9 cellular contexts compared by ENCODE assay signal in the genomic region with DNA sequence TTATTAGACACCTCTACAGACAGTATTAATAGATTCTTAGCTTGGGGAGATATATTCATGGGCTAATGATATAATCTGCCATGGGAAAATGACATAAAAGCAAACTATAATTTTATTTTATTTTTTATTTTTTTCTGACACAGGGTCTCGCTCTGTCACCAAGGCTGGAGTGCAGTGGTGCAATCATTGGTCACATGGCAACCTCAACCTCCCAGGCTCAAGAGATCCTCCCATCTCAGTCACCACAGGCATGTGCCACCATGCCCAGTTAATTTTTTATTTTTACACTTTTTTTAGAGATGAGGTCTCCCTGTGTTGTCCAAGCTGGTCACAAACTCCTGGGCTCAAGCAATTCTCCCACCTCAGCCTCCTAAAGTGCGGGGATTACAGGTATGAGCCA. TPM values are rescaled to one million over a fixed set of nuclear protein-coding genes. Genes with fewer than 3 reads are reported as not detected.
A peak's percentile ranks its signal among the peaks of the same experiment; 100 is the strongest.
DNase-seq lines count a peak whose midpoint lies in the region; ATAC-seq and TF ChIP-seq lines count a peak whose summit lies in the region.
"Had no signal": no experiment of that assay in that cellular context is flagged by ENCODE, and none has a peak within 500 bp of the region (broad histone marks: within the 10 kb centered on the region; RNA-seq: fewer than 3 reads in every experiment).

No MANE protein-coding gene starts in this region.

- ATAC-seq in HG03175 (IDR thresholded peaks at IDR 0.05; ENCODE audit: unreplicated experiment) (peak; percentile 33), GM23338 (no peak), GM18505 (IDR thresholded peaks at IDR 0.05; ENCODE audit: unreplicated experiment) (no peak)

- H3F3A ChIP-seq in GM23338 (replicated peaks; ENCODE audit: low read depth) = no peaks in the 10 kb centered on the region

- H3K9me3 ChIP-seq in skeletal muscle satellite cell (replicated peaks; ENCODE audit: low read length) = no peaks in the 10 kb centered on the region
- H3K9me3 ChIP-seq in Caco-2 = no peaks in the 10 kb centered on the region

- POLR2A ChIA-PET in RWPE1 (lab: Yijun Ruan, JAX; ENCODE audit: low non-redundant PET) = no interaction called here
- POLR2A ChIA-PET in Caco-2 (lab: Charles Lee) = interaction anchor here (0.6 kb wide), 1 partner anchor 161 kb away, joined by 3 read pairs; no protein-coding TSS in a partner anchor

- H3K4me3 Mint-ChIP-seq in GM23338 (no peak overlapping the region), Caco-2 (ENCODE audit: unreplicated experiment) (no peak overlapping the region)

- peak overlapping the region; percentile 71 for H3K4me2 ChIP-seq in skeletal muscle satellite cell (ENCODE audit: low read length)
- H3K4me2 ChIP-seq in GM23338 = no peak overlapping the region

- no TSS peak for BruUV-seq in Caco-2 (replicated peaks; lab: Mats Ljungman, UMichigan)

- no peaks in the 10 kb centered on the region for H3K27me3 ChIP-seq in skeletal muscle satellite cell (ENCODE audit: control insufficient read depth, insufficient read depth, low read length)
- H3K27me3 ChIP-seq in GM23338 (ENCODE audit: insufficient read depth) = no peaks in the 10 kb centered on the region
- H3K27me3 ChIP-seq in Caco-2 (replicated peaks; ENCODE audit: control insufficient read depth, insufficient read depth, low read length) = no peaks in the 10 kb centered on the region

- H4K20me1 ChIP-seq in GM23338 (replicated peaks; ENCODE audit: insufficient read depth) = peaks cover 35% of the 10 kb centered on the region

- H3K27me3 Mint-ChIP-seq in GM23338 (ENCODE audit: insufficient read depth, low read depth, poor library complexity) (peaks cover 4% of the 10 kb centered on the region), Caco-2 (ENCODE audit: insufficient read depth, unreplicated experiment) (no peaks in the 10 kb centered on the region)
- H3K27me3 Mint-ChIP-seq: activated B cell treated with CpG ODN at 0.5 μM for 24 hours had no signal

- H2AFZ ChIP-seq in GM23338 = no peak overlapping the region

- H3K9me2 ChIP-seq in GM23338 (ENCODE audit: insufficient read depth) = no peaks in the 10 kb centered on the region

- H3K27ac ChIP-seq in RWPE1 (peak overlapping the region; percentile 71), GM23338 (ENCODE audit: low read depth) (no peak overlapping the region)

- H3K4me1 Mint-ChIP-seq in GM23338 (peaks cover 68% of the 10 kb centered on the region), Caco-2 (ENCODE audit: low read depth, unreplicated experiment) (peaks cover 54% of the 10 kb centered on the region)

- no peak for TF ChIP-seq CTCF in RWPE1 (conservative IDR thresholded peaks at IDR 0.05; ENCODE audit: low read depth)
- no peak for TF ChIP-seq CTCF in foreskin fibroblast (IDR thresholded peaks at IDR 0.05; ENCODE audit: low read depth, low read length)
- TF ChIP-seq CTCF in GM23338 (conservative IDR thresholded peaks at IDR 0.05; ENCODE audit: low read depth in 2 of 2) = no peak
- no peak for TF ChIP-seq CTCF in Caco-2 (IDR thresholded peaks at IDR 0.05; ENCODE audit: insufficient read depth in 1 of 2, low read depth in 1 of 2, low read length in 1 of 2, severe bottlenecking in 1 of 2, unreplicated experiment in 1 of 2)

- H3K9me3 Mint-ChIP-seq in GM23338 (no peaks in the 10 kb centered on the region; the same call in 2 of the 3 replicates), Caco-2 (ENCODE audit: unreplicated experiment) (no peaks in the 10 kb centered on the region)
- H3K9me3 Mint-ChIP-seq: activated B cell treated with CpG ODN at 0.5 μM for 24 hours had no signal

- no peaks in the 10 kb centered on the region for H3K36me3 ChIP-seq in skeletal muscle satellite cell (ENCODE audit: insufficient read depth, low read length)
- H3K36me3 ChIP-seq in GM23338 (ENCODE audit: insufficient read depth) = no peaks in the 10 kb centered on the region
- H3K36me3 ChIP-seq in Caco-2 (ENCODE audit: control insufficient read depth, insufficient read depth, low read length) = no peaks in the 10 kb centered on the region; the same call in 1 of the 2 replicates

- no peak for DNase-seq in RWPE1 (ENCODE audit: low spot score)
- peak; percentile 24 to 66 for DNase-seq in foreskin fibroblast
- DNase-seq in GM23338 (ENCODE audit: low spot score) = no peak
- no peak for DNase-seq in NCI-H345 (lab: John Stamatoyannopoulos, UW)
- DNase-seq in Caco-2 = no peak
- DNase-seq: activated B cell treated with CpG ODN at 0.5 μM for 24 hours had no signal

- intact Hi-C loops in Caco-2 (cut with micrococcal nuclease; ENCODE audit: unreplicated experiment) = no loop called here

- H3K4me1 ChIP-seq in skeletal muscle satellite cell (ENCODE audit: control insufficient read depth, insufficient read depth, low read length) (peaks cover 98% of the 10 kb centered on the region), GM23338 (ENCODE audit: insufficient read depth) (peaks cover 71% of the 10 kb centered on the region), Caco-2 (peaks cover 85% of the 10 kb centered on the region)

- H3K4me3 ChIP-seq in foreskin fibroblast (ENCODE audit: low read depth in 1 of 2, low read length in 2 of 2) (peak overlapping the region in 1 of 2 donors; percentile 56), skeletal muscle satellite cell (ENCODE audit: low read length) (no peak overlapping the region), GM23338 (no peak overlapping the region), Caco-2 (ENCODE audit: low read depth, low read length) (no peak overlapping the region)

- CTCF ChIA-PET in RWPE1 (lab: Yijun Ruan, JAX) (interaction anchor here (0.5 to 0.8 kb wide), 2 partner anchors 111 to 163 kb away, joined by 3 to 4 read pairs; no protein-coding TSS in a partner anchor), Caco-2 (lab: Charles Lee) (interaction anchor here (0.6 to 3.6 kb wide), 2 partner anchors 40 to 111 kb away, joined by 3 to 14 read pairs; a partner anchor contains a TSS)

- no peak overlapping the region for H3K9ac ChIP-seq in skeletal muscle satellite cell (ENCODE audit: low read depth, low read length)

- H3K27ac Mint-ChIP-seq in GM23338 (no peak overlapping the region), Caco-2 (ENCODE audit: unreplicated experiment) (no peak overlapping the region)

- H3K79me2 ChIP-seq in GM23338 (replicated peaks; ENCODE audit: insufficient read depth) = peaks cover 100% of the 10 kb centered on the region

- no peak for TF ChIP-seq POLR2A in GM18505 (IDR thresholded peaks at IDR 0.05; ENCODE audit: borderline replicate concordance, extremely low read depth, insufficient read depth, insufficient read length)

- H3K36me3 Mint-ChIP-seq in GM23338 (ENCODE audit: low read depth) (peaks cover 3% of the 10 kb centered on the region; the same call in 1 of the 3 replicates), Caco-2 (ENCODE audit: insufficient read depth, unreplicated experiment) (peaks cover 11% of the 10 kb centered on the region)

TF ChIP-seq in GM23338, 12 proteins besides CTCF, POLR2A, EP300 and RAD21 (continues in another document):
- TF ChIP-seq POLR2AphosphoS5 (IDR thresholded peaks at IDR 0.05; ENCODE audit: low read depth) = no peak
- TF ChIP-seq EZH2 (IDR thresholded peaks at IDR 0.05; ENCODE audit: low read depth, unreplicated experiment) = no peak
- no peak for TF ChIP-seq JUNB (IDR thresholded peaks at IDR 0.05; ENCODE audit: unreplicated experiment)
- no peak for TF ChIP-seq STAT1 (IDR thresholded peaks at IDR 0.05; ENCODE audit: unreplicated experiment)

RNA-seq across cellular contexts. Expression of a gene that starts 39.3 kb away (rescaled TPM):
- total RNA-seq in skeletal muscle satellite cell (2012; rRNA removed) = 351 and 380 TPM in 2 replicates
- total RNA-seq in GM23338 (2014; rRNA removed; shearing (Covaris generic)) = 221 and 244 TPM in 2 replicates
- 218 and 221 TPM in 2 replicates for polyA plus RNA-seq in GM23338 (2016; fragmentation: Nextera tagmentation; extraction: Ambion mirVana)
- total RNA-seq in Caco-2 (2022) = 231 and 236 TPM in 2 replicates

Comparison
In these comparisons a context has a peak if more than half of its experiments do, and no peak if none do; other contexts are left out.
1. DNase-seq: peak in foreskin fibroblast (2 of 2); none in RWPE1 (single experiment), GM23338 (single experiment), NCI-H345 (single experiment) and Caco-2 (0 of 2).